ENCODE assay signal across 1 cellular context in genomic region chr11:2911088-2912037, GRCh38.
TF ChIP-seq lines count a peak whose summit lies in the region.

No MANE protein-coding gene starts in this region.

TF ChIP-seq in Ishikawa, 13 proteins besides CTCF, POLR2A, EP300 and RAD21 (continued from another document):
- TF ChIP-seq, protein P1, sequence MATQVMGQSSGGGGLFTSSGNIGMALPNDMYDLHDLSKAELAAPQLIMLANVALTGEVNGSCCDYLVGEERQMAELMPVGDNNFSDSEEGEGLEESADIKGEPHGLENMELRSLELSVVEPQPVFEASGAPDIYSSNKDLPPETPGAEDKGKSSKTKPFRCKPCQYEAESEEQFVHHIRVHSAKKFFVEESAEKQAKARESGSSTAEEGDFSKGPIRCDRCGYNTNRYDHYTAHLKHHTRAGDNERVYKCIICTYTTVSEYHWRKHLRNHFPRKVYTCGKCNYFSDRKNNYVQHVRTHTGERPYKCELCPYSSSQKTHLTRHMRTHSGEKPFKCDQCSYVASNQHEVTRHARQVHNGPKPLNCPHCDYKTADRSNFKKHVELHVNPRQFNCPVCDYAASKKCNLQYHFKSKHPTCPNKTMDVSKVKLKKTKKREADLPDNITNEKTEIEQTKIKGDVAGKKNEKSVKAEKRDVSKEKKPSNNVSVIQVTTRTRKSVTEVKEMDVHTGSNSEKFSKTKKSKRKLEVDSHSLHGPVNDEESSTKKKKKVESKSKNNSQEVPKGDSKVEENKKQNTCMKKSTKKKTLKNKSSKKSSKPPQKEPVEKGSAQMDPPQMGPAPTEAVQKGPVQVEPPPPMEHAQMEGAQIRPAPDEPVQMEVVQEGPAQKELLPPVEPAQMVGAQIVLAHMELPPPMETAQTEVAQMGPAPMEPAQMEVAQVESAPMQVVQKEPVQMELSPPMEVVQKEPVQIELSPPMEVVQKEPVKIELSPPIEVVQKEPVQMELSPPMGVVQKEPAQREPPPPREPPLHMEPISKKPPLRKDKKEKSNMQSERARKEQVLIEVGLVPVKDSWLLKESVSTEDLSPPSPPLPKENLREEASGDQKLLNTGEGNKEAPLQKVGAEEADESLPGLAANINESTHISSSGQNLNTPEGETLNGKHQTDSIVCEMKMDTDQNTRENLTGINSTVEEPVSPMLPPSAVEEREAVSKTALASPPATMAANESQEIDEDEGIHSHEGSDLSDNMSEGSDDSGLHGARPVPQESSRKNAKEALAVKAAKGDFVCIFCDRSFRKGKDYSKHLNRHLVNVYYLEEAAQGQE (IDR thresholded peaks at IDR 0.05; ENCODE audit: low read depth), result peak; percentile 65
- TF ChIP-seq TAF1 (IDR thresholded peaks at IDR 0.05; ENCODE audit: low read depth) (no peak), TCF12 (IDR thresholded peaks at IDR 0.05; ENCODE audit: low read depth) (peak; percentile 78)
